Comparison of ENCODE assay signal across 8 cellular contexts in the genomic region with DNA sequence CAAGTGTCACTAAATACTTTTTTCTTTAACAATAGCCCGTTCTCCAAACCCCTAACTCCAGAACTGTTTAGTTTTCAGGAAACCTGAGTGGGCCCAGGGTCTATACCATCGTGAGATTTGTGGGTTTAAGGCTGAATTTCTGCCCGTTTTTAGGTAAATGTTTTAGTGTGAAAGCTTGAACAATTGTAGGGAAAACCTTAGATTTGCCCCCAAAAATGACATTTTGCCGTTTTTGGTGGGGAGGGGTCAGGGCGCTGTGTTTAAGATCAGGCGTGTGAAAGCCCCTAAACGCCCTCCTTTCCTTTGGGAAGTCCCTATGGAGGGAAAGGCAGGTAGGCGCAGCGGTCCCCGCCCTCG. TPM values are rescaled to one million over a fixed set of nuclear protein-coding genes. Genes with fewer than 3 reads are reported as not detected.
A peak's percentile ranks its signal among the peaks of the same experiment; 100 is the strongest.
DNase-seq lines count a peak whose midpoint lies in the region; ATAC-seq, FAIRE-seq and TF ChIP-seq lines count a peak whose summit lies in the region.

No MANE protein-coding gene starts in this region.

- RAD21 ChIA-PET in GM12878 (lab: Charles Lee; ENCODE audit: unreplicated experiment) = interaction anchor here (1.2 kb wide), 1 partner anchor 169 kb away, joined by 3 read pairs; the partner anchor contains the start of gene MIS18BP1

- H3K4me1 ChIP-seq in GM12878 (ENCODE audit: control insufficient read depth, insufficient read depth, low read length) = peaks cover 6% of the 10 kb centered on the region
- H3K4me1 ChIP-seq in mononuclear cell (ENCODE audit: insufficient read depth, low read length) = peaks cover 36% of the 10 kb centered on the region

- H3K9me3 ChIP-seq in GM12878 (replicated peaks; ENCODE audit: control insufficient read depth, insufficient read depth, low read length) (no peaks in the 10 kb centered on the region), mononuclear cell (ENCODE audit: low read depth, low read length) (no peaks in the 10 kb centered on the region)

- CTCF ChIA-PET in GM12878 (lab: Yijun Ruan, JAX) = interaction anchor here (1.3 kb wide), 1 partner anchor 122 kb away, joined by 3 read pairs; the partner anchor contains the start of genes KLHL28 and TOGARAM1

- FAIRE-seq in GM12878 (lab: Jason Lieb, UNC) = no peak

- no peak for TF ChIP-seq POLR2A in GM12878 (IDR thresholded peaks at IDR 0.05; ENCODE audit: low read depth, low read length)

- POLR2A ChIA-PET in GM12878 (lab: Charles Lee) = interaction anchor here (1.3 to 3.9 kb wide), 2 partner anchors 51 to 121 kb away, joined by 3 to 44 read pairs; partner anchors contain the start of genes KLHL28 and TOGARAM1

- H4K20me1 ChIP-seq in GM12878 (ENCODE audit: control insufficient read depth, insufficient read depth) = no peaks in the 10 kb centered on the region

- DNase-seq in AG09309 (ENCODE audit: low read depth) (no peak), GM12878 (ENCODE audit: low read depth, low spot score) (no peak), NCI-H510A treated with DMSO at 0.1 percent for 48 hours (lab: John Stamatoyannopoulos, UW) (no peak), DMS53 (lab: John Stamatoyannopoulos, UW) (no peak)
- no peak for DNase-seq in activated CD4-positive, CD25-positive, alpha-beta regulatory T cell (lab: John Stamatoyannopoulos, UW)

- WGBS in GM12878 (ENCODE audit: insufficient coverage, insufficient replicate concordance, low lambda C conversion rate, missing lambda C conversion rate) = under 1% methylated on average over 11 of the region's 11 CpGs

- peak overlapping the region; percentile 85 for H3K4me2 ChIP-seq in GM12878 (ENCODE audit: control insufficient read depth, insufficient read depth)

- peak overlapping the region; percentile 87 for H2AFZ ChIP-seq in GM12878 (ENCODE audit: control insufficient read depth, low read depth, low read length)

- no peaks in the 10 kb centered on the region for H3K27me3 ChIP-seq in GM12878 (replicated peaks in 1 of 2; ENCODE audit: control insufficient read depth in 2 of 2, insufficient read depth in 2 of 2, low read length in 1 of 2)
- no peaks in the 10 kb centered on the region for H3K27me3 ChIP-seq in mononuclear cell (ENCODE audit: insufficient read depth, low read length)

- H3K36me3 ChIP-seq in GM12878 (ENCODE audit: control insufficient read depth in 2 of 2, insufficient read depth in 2 of 2, low read length in 1 of 2) = no peaks in the 10 kb centered on the region

- peaks cover 45% of the 10 kb centered on the region for H3K79me2 ChIP-seq in GM12878 (ENCODE audit: control insufficient read depth, insufficient read depth, low read length)

- ATAC-seq in HG02798 (IDR thresholded peaks at IDR 0.05; ENCODE audit: poor library complexity, unreplicated experiment) = peak; percentile 7
- no peak for ATAC-seq in GM12878
- ATAC-seq in HG02759 (IDR thresholded peaks at IDR 0.05; ENCODE audit: unreplicated experiment) = no peak

- peak overlapping the region; percentile 71 for H3K27ac ChIP-seq in GM12878 (ENCODE audit: control insufficient read depth, insufficient read depth)

- H3K9ac ChIP-seq in GM12878 (ENCODE audit: control insufficient read depth, insufficient read depth, low read length) = peak overlapping the region; percentile 71

- H3K4me3 ChIP-seq in AG09309 (ENCODE audit: control insufficient read depth, low read depth, low read length) (peak overlapping the region; percentile 54), GM12878 (peak overlapping the region; percentile 64), mononuclear cell (ENCODE audit: low read length) (peak overlapping the region; percentile 92)

- TF ChIP-seq EP300 in GM12878 (IDR thresholded peaks at IDR 0.05; ENCODE audit: borderline replicate concordance in 1 of 2, control insufficient read depth in 1 of 2, low read depth in 2 of 2, low read length in 2 of 2) = no peak

- no TSS peak for BruUV-seq in GM12878 (replicated peaks; lab: Mats Ljungman, UMichigan)

- TF ChIP-seq CTCF in AG09309 (IDR thresholded peaks at IDR 0.05; ENCODE audit: control insufficient read depth, insufficient read depth, low read depth, low read length, missing control alignments) (no peak), GM12878 (IDR thresholded peaks at IDR 0.05 in 2 of 3, conservative IDR thresholded peaks at IDR 0.05 in 1 of 3; ENCODE audit: control insufficient read depth in 2 of 3, extremely low read depth in 1 of 3, insufficient read depth in 1 of 3, low read depth in 3 of 3, low read length in 3 of 3) (no peak)

- TF ChIP-seq RAD21 in GM12878 (IDR thresholded peaks at IDR 0.05; ENCODE audit: insufficient read depth, low read depth, low read length) = no peak

- in situ Hi-C loops in GM12878 (cut with MboI) = no loop called here

- intact Hi-C loops in GM12878 (cut with micrococcal nuclease; ENCODE audit: unreplicated experiment) = no loop called here

- SMC1A ChIA-PET in GM12878 (lab: Charles Lee; ENCODE audit: uncharacterized antibody, unreplicated experiment) = interaction anchor here (0.9 to 3.4 kb wide), 6 partner anchors 8 to 121 kb away, joined by 3 to 16 read pairs (median 8); partner anchors contain the start of genes FANCM, KLHL28 and TOGARAM1

TF ChIP-seq in GM12878, 131 proteins besides CTCF, POLR2A, EP300 and RAD21 (continues in another document):
- peak; percentile 49; the same call in 1 of the 2 replicates for TF ChIP-seq IKZF1 (conservative IDR thresholded peaks at IDR 0.05)

RNA-seq across cellular contexts. Expression of gene PRPF39, which starts 0.3 kb away (rescaled TPM):
- 237 and 261 TPM in 2 replicates for total RNA-seq in GM12878 (2013; cell fraction: nucleolus; rRNA removed)
- 34.6 and 46.8 TPM in 2 replicates for total RNA-seq in GM12878 (2014; rRNA removed)
- 41.0 and 43.8 TPM in 2 replicates for total RNA-seq in GM12878 (2014; rRNA removed; fragmentation: Illumina TruSeq; extraction: Trizol)
- total RNA-seq in GM12878 (2021) = 41.7 and 43.2 TPM in 2 replicates
- polyA plus RNA-seq in GM12878 (2011; ENCODE audit: low read depth) = 12.4 TPM
- 91.7 and 114 TPM in 2 replicates for polyA plus RNA-seq in GM12878 (2011; rRNA removed)
- 19.8 and 24.0 TPM in 2 replicates for polyA plus RNA-seq in GM12878 (2011; cell fraction: cytosol; rRNA removed)
- polyA plus RNA-seq in GM12878 (2011; cell fraction: nucleus; rRNA removed) = 192 and 336 TPM in 2 replicates
- 22.6 and 30.5 TPM in 2 replicates for polyA plus RNA-seq in GM12878 (2012)
- polyA plus RNA-seq in GM12878 (2014; fragmentation: Illumina TruSeq; extraction: Trizol) = 39.3 and 56.1 TPM in 2 replicates
- 10 to 100 TPM; 22.1 to 22.3 TPM for polyA plus RNA-seq in GM12878 (2014; fragmentation: Nextera tagmentation; extraction: Ambion mirVana)
- polyA plus RNA-seq in GM12878 (2014; rRNA removed) = 43.7 and 43.8 TPM in 2 replicates
- 10 to 100 TPM; 32.7 to 33.7 TPM for polyA plus RNA-seq in GM12878 (2016; fragmentation: Nextera tagmentation; extraction: Ambion mirVana)
- polyA minus RNA-seq in GM12878 (2011; rRNA and poly(A)+ RNA removed) = 61.7 and 78.6 TPM in 2 replicates
- polyA minus RNA-seq in GM12878 (2011; cell fraction: cytosol; rRNA and poly(A)+ RNA removed) = 7.5 and 12.7 TPM in 2 replicates
- 168 and 210 TPM in 2 replicates for polyA minus RNA-seq in GM12878 (2011; cell fraction: nucleus; rRNA and poly(A)+ RNA removed)
- total RNA-seq in mononuclear cell = 59.8 TPM

RNA-seq across cellular contexts. Expression of gene FKBP3, which starts 50.7 kb away (rescaled TPM):
- total RNA-seq in GM12878 (2013; cell fraction: nucleolus; rRNA removed) = 35.3 and 37.9 TPM in 2 replicates
- 65.4 and 67.2 TPM in 2 replicates for total RNA-seq in GM12878 (2014; rRNA removed)
- total RNA-seq in GM12878 (2014; rRNA removed; fragmentation: Illumina TruSeq; extraction: Trizol) = 71.0 and 75.9 TPM in 2 replicates
- total RNA-seq in GM12878 (2021) = 78.7 and 82.0 TPM in 2 replicates
- 45.4 TPM for polyA plus RNA-seq in GM12878 (2011; ENCODE audit: low read depth)
- polyA plus RNA-seq in GM12878 (2011; rRNA removed) = 83.1 and 148 TPM in 2 replicates
- polyA plus RNA-seq in GM12878 (2011; cell fraction: cytosol; rRNA removed) = 15.9 and 20.3 TPM in 2 replicates
- 26.9 and 39.0 TPM in 2 replicates for polyA plus RNA-seq in GM12878 (2011; cell fraction: nucleus; rRNA removed)
- polyA plus RNA-seq in GM12878 (2012) = 66.7 and 69.1 TPM in 2 replicates
- polyA plus RNA-seq in GM12878 (2014; fragmentation: Illumina TruSeq; extraction: Trizol) = 141 and 149 TPM in 2 replicates
- 100 to 1,000 TPM; 148 to 169 TPM for polyA plus RNA-seq in GM12878 (2014; fragmentation: Nextera tagmentation; extraction: Ambion mirVana)
- 87.9 and 116 TPM in 2 replicates for polyA plus RNA-seq in GM12878 (2014; rRNA removed)
- 100 to 1,000 TPM; 205 to 218 TPM for polyA plus RNA-seq in GM12878 (2016; fragmentation: Nextera tagmentation; extraction: Ambion mirVana)
- 6.6 and 10.6 TPM in 2 replicates for polyA minus RNA-seq in GM12878 (2011; rRNA and poly(A)+ RNA removed)
- polyA minus RNA-seq in GM12878 (2011; cell fraction: cytosol; rRNA and poly(A)+ RNA removed) = 4.7 and 7.4 TPM in 2 replicates
- 9.2 and 14.8 TPM in 2 replicates for polyA minus RNA-seq in GM12878 (2011; cell fraction: nucleus; rRNA and poly(A)+ RNA removed)
- 36.2 TPM for total RNA-seq in mononuclear cell

RNA-seq across cellular contexts. Expression of gene FANCM, which starts 52.1 kb away (rescaled TPM):
- 61.2 and 63.0 TPM in 2 replicates for total RNA-seq in GM12878 (2013; cell fraction: nucleolus; rRNA removed)
- total RNA-seq in GM12878 (2014; rRNA removed) = 10.2 and 12.0 TPM in 2 replicates
- total RNA-seq in GM12878 (2014; rRNA removed; fragmentation: Illumina TruSeq; extraction: Trizol) = 14.3 and 14.6 TPM in 2 replicates
- 11.4 and 13.0 TPM in 2 replicates for total RNA-seq in GM12878 (2021)
- polyA plus RNA-seq in GM12878 (2011; ENCODE audit: low read depth) = 1.2 TPM
- polyA plus RNA-seq in GM12878 (2011; rRNA removed) = 9.8 and 17.1 TPM in 2 replicates
- polyA plus RNA-seq in GM12878 (2011; cell fraction: cytosol; rRNA removed) = 3.6 and 4.1 TPM in 2 replicates
- polyA plus RNA-seq in GM12878 (2011; cell fraction: nucleus; rRNA removed) = 10.2 and 10.4 TPM in 2 replicates
- polyA plus RNA-seq in GM12878 (2012) = 3.0 and 4.4 TPM in 2 replicates
- polyA plus RNA-seq in GM12878 (2014; fragmentation: Illumina TruSeq; extraction: Trizol) = 7.9 and 8.7 TPM in 2 replicates
- 1 to 10 TPM; 6.4 to 7.7 TPM for polyA plus RNA-seq in GM12878 (2014; fragmentation: Nextera tagmentation; extraction: Ambion mirVana)
- 7.8 and 9.7 TPM in 2 replicates for polyA plus RNA-seq in GM12878 (2014; rRNA removed)
- polyA plus RNA-seq in GM12878 (2016; fragmentation: Nextera tagmentation; extraction: Ambion mirVana) = 10 to 100 TPM; 14.0 to 17.6 TPM
- 13.5 and 17.3 TPM in 2 replicates for polyA minus RNA-seq in GM12878 (2011; rRNA and poly(A)+ RNA removed)
- polyA minus RNA-seq in GM12878 (2011; cell fraction: cytosol; rRNA and poly(A)+ RNA removed) = 4.4 and 10.5 TPM in 2 replicates
- 23.2 and 37.9 TPM in 2 replicates for polyA minus RNA-seq in GM12878 (2011; cell fraction: nucleus; rRNA and poly(A)+ RNA removed)
- 11.2 TPM for total RNA-seq in mononuclear cell
